In genomic region chr15:72285927-72286516, GRCh38 we compare ENCODE assay signal across 8 cellular contexts. TPM values are rescaled to one million over a fixed set of nuclear protein-coding genes. Genes with fewer than 3 reads are reported as not detected.
DNase-seq lines count a peak whose midpoint lies in the region; FAIRE-seq and TF ChIP-seq lines count a peak whose summit lies in the region.

No MANE protein-coding gene starts in this region.

- POLR2A ChIA-PET in endothelial cell of umbilical vein (lab: Charles Lee): no interaction called here

- TF ChIP-seq POLR2A in endothelial cell of umbilical vein (IDR thresholded peaks at IDR 0.05; ENCODE audit: low read depth, low read length): no peak

- H3K9me3 ChIP-seq in MM.1S (replicated peaks; ENCODE audit: insufficient read depth, low read length) (no peaks in the 10 kb centered on the region), endothelial cell of umbilical vein (replicated peaks; ENCODE audit: control insufficient read depth, insufficient read depth, low read length) (no peaks in the 10 kb centered on the region), parathyroid adenoma (ENCODE audit: control insufficient read depth, low read length) (no peaks in the 10 kb centered on the region)

- H3K4me1 ChIP-seq in MM.1S (ENCODE audit: low read length) (no peaks in the 10 kb centered on the region), endothelial cell of umbilical vein (ENCODE audit: control insufficient read depth, extremely low read depth, insufficient read depth, low read length) (no peaks in the 10 kb centered on the region), parathyroid adenoma (no peaks in the 10 kb centered on the region)

- H4K20me1 ChIP-seq in MM.1S (ENCODE audit: insufficient read depth, low read length): no peaks in the 10 kb centered on the region
- no peaks in the 10 kb centered on the region for H4K20me1 ChIP-seq in endothelial cell of umbilical vein (replicated peaks; ENCODE audit: control insufficient read depth, extremely low read depth, insufficient read depth, low read length)

- H3K36me3 ChIP-seq in MM.1S (replicated peaks; ENCODE audit: insufficient read depth, low read length): no peaks in the 10 kb centered on the region
- no peaks in the 10 kb centered on the region for H3K36me3 ChIP-seq in endothelial cell of umbilical vein (ENCODE audit: control insufficient read depth in 2 of 2, extremely low read depth in 1 of 2, insufficient read depth in 2 of 2, low read length in 2 of 2)
- H3K36me3 ChIP-seq in parathyroid adenoma (ENCODE audit: control insufficient read depth, insufficient read depth, low read length): no peaks in the 10 kb centered on the region

- no peak overlapping the region for H3K4me3 ChIP-seq in MM.1S (ENCODE audit: low read length)
- H3K4me3 ChIP-seq in endothelial cell of umbilical vein (replicated peaks in 1 of 3; ENCODE audit: insufficient read depth in 1 of 3, low read depth in 1 of 3, low read length in 3 of 3): no peak overlapping the region
- H3K4me3 ChIP-seq in parathyroid adenoma (ENCODE audit: low read depth, low read length): no peak overlapping the region

- H3K9me2 ChIP-seq in MM.1S (replicated peaks; ENCODE audit: insufficient read depth, low read length): no peaks in the 10 kb centered on the region

- H3K9me1 ChIP-seq in endothelial cell of umbilical vein (replicated peaks; ENCODE audit: control insufficient read depth, extremely low read depth, insufficient read depth, low read length): no peaks in the 10 kb centered on the region

- no peaks in the 10 kb centered on the region for H3K27me3 ChIP-seq in MM.1S (replicated peaks; ENCODE audit: insufficient read depth, low read length)
- peaks cover 1% of the 10 kb centered on the region in 2 experiments for H3K27me3 ChIP-seq in endothelial cell of umbilical vein (ENCODE audit: control insufficient read depth in 2 of 2, insufficient read depth in 2 of 2, low read length in 2 of 2)
- H3K27me3 ChIP-seq in parathyroid adenoma (ENCODE audit: control insufficient read depth, insufficient read depth, low read length): no peaks in the 10 kb centered on the region

- H3K4me2 ChIP-seq in MM.1S (ENCODE audit: low read depth, low read length) (no peak overlapping the region), endothelial cell of umbilical vein (ENCODE audit: insufficient read depth, low read length) (no peak overlapping the region), parathyroid adenoma (ENCODE audit: low read length) (no peak overlapping the region)

- CTCF ChIA-PET in endothelial cell of umbilical vein (lab: Charles Lee): interaction anchor here (0.9 to 4.1 kb wide), 8 partner anchors 9 to 86 kb away, joined by 3 to 63 read pairs (median 4); no protein-coding TSS in a partner anchor

- H3K27ac ChIP-seq in MM.1S (ENCODE audit: low read length): no peak overlapping the region
- no peak overlapping the region for H3K27ac ChIP-seq in endothelial cell of umbilical vein (ENCODE audit: insufficient read depth, low read depth, low read length)
- H3K27ac ChIP-seq in parathyroid adenoma: no peak overlapping the region

- intact Hi-C loops in endothelial cell of umbilical vein (cut with micrococcal nuclease): loop anchor here (1.0 kb wide), 2 partner anchors 55 to 87 kb away; partner anchors contain the start of gene PKM

- DNase-seq in Daoy (ENCODE audit: low read depth) (peak; percentile 52), MM.1S (peak; percentile 10), endothelial cell of umbilical vein (ENCODE audit: low read depth, low spot score) (peak; percentile 40), AML-193 (lab: John Stamatoyannopoulos, UW) (no peak), NCI-H2196 (lab: John Stamatoyannopoulos, UW; ENCODE audit: unreplicated experiment) (no peak), NCI-H345 (lab: John Stamatoyannopoulos, UW) (no peak)
- peak; percentile 50 for DNase-seq in activated CD4-positive, alpha-beta T cell treated with anti-CD3 and anti-CD28 coated beads, Interleukin-2, amount 50 U/mL, for 1 hour

- peak; percentile 36 for TF ChIP-seq CTCF in MM.1S (IDR thresholded peaks at IDR 0.05; ENCODE audit: low read length)
- TF ChIP-seq CTCF in endothelial cell of umbilical vein (IDR thresholded peaks at IDR 0.05; ENCODE audit: extremely low read depth in 1 of 2, insufficient read depth in 1 of 2, low read depth in 1 of 2, low read length in 2 of 2): peak; percentile 65 to 77
- TF ChIP-seq CTCF in parathyroid adenoma (IDR thresholded peaks at IDR 0.05): peak; percentile 21

- H2AFZ ChIP-seq in MM.1S (ENCODE audit: low read length) (no peak overlapping the region), endothelial cell of umbilical vein (ENCODE audit: low read depth, low read length) (no peak overlapping the region), parathyroid adenoma (no peak overlapping the region)

- no peaks in the 10 kb centered on the region for H3F3A ChIP-seq in MM.1S (ENCODE audit: insufficient read depth, low read length)

- no peak overlapping the region for H3K9ac ChIP-seq in MM.1S (ENCODE audit: low read length)
- no peak overlapping the region for H3K9ac ChIP-seq in endothelial cell of umbilical vein (replicated peaks; ENCODE audit: extremely low read depth, insufficient read depth, low read length)
- no peak overlapping the region for H3K9ac ChIP-seq in parathyroid adenoma

- H3K79me2 ChIP-seq in MM.1S (ENCODE audit: low read length): no peaks in the 10 kb centered on the region
- H3K79me2 ChIP-seq in endothelial cell of umbilical vein (ENCODE audit: control insufficient read depth, insufficient read depth, low read length): no peaks in the 10 kb centered on the region
- H3K79me2 ChIP-seq in parathyroid adenoma: no peaks in the 10 kb centered on the region

- no TSS peak for BruUV-seq in endothelial cell of umbilical vein (replicated peaks; lab: Mats Ljungman, UMichigan)

- FAIRE-seq in endothelial cell of umbilical vein (lab: Jason Lieb, UNC): no peak

- dilution Hi-C loops in endothelial cell of umbilical vein (cut with MboI; ENCODE audit: extremely low pct_ligation_motif_present, low sequenced_read_pairs): no loop called here

TF ChIP-seq in endothelial cell of umbilical vein, 7 proteins besides CTCF, POLR2A, EP300 and RAD21:
- TF ChIP-seq JUN (IDR thresholded peaks at IDR 0.05; ENCODE audit: borderline replicate concordance, insufficient read depth, insufficient read length, low read depth) (no peak), MYC (IDR thresholded peaks at IDR 0.05; ENCODE audit: low read depth, low read length) (no peak), POLR2AphosphoS5 (IDR thresholded peaks at IDR 0.05; ENCODE audit: insufficient read depth, low read depth, low read length) (no peak), GATA2 (IDR thresholded peaks at IDR 0.05; ENCODE audit: insufficient read depth, insufficient read length, low read depth, low read length) (no peak), EZH2 (IDR thresholded peaks at IDR 0.05; ENCODE audit: borderline replicate concordance, low read depth, low read length, severe bottlenecking) (no peak), FOS (IDR thresholded peaks at IDR 0.05; ENCODE audit: borderline replicate concordance, insufficient read depth, low read length) (no peak), MAX (IDR thresholded peaks at IDR 0.05; ENCODE audit: insufficient read depth, insufficient read length) (no peak)

RNA-seq across cellular contexts. Expression of gene PARP6, which starts 13.7 kb away (rescaled TPM):
- 14.3 and 20.6 TPM in 2 replicates for total RNA-seq in Daoy (2014; rRNA removed; shearing (Covaris generic))
- 37.4 and 41.1 TPM in 2 replicates for total RNA-seq in endothelial cell of umbilical vein
- polyA plus RNA-seq in endothelial cell of umbilical vein: 53.3 and 60.0 TPM in 2 replicates
- polyA plus RNA-seq in endothelial cell of umbilical vein (2011; cell fraction: cytosol; rRNA removed): 27.3 and 30.1 TPM in 2 replicates
- 415 and 469 TPM in 2 replicates for polyA plus RNA-seq in endothelial cell of umbilical vein (2011; cell fraction: nucleus; rRNA removed)
- polyA plus RNA-seq in endothelial cell of umbilical vein (2012): 38.0 and 40.2 TPM in 2 replicates
- 64.3 and 83.5 TPM in 2 replicates for polyA minus RNA-seq in endothelial cell of umbilical vein
- polyA minus RNA-seq in endothelial cell of umbilical vein (2011; cell fraction: cytosol; rRNA and poly(A)+ RNA removed): 21.7 TPM
- 53.9 and 81.8 TPM in 2 replicates for polyA minus RNA-seq in endothelial cell of umbilical vein (2011; cell fraction: nucleus; rRNA and poly(A)+ RNA removed)

RNA-seq across cellular contexts. Expression of gene CELF6, which starts 33.9 kb away (rescaled TPM):
- 0.40 and 0.57 TPM in 2 replicates for total RNA-seq in Daoy (2014; rRNA removed; shearing (Covaris generic))
- 0.30 TPM in 1 of 2 replicates, not detected in the other for total RNA-seq in endothelial cell of umbilical vein
- 0.17 and 0.22 TPM in 2 replicates for polyA plus RNA-seq in endothelial cell of umbilical vein
- 0.03 TPM in 2 replicates for polyA plus RNA-seq in endothelial cell of umbilical vein (2011; cell fraction: cytosol; rRNA removed)
- 1.8 and 1.9 TPM in 2 replicates for polyA plus RNA-seq in endothelial cell of umbilical vein (2011; cell fraction: nucleus; rRNA removed)
- polyA plus RNA-seq in endothelial cell of umbilical vein (2012): 0.11 and 0.20 TPM in 2 replicates
- polyA minus RNA-seq in endothelial cell of umbilical vein: 0.08 TPM in 1 of 2 replicates, not detected in the other
- not detected for polyA minus RNA-seq in endothelial cell of umbilical vein (2011; cell fraction: cytosol; rRNA and poly(A)+ RNA removed)
- polyA minus RNA-seq in endothelial cell of umbilical vein (2011; cell fraction: nucleus; rRNA and poly(A)+ RNA removed): 0.24 and 0.43 TPM in 2 replicates

RNA-seq across cellular contexts. Expression of gene PKM, which starts 55.0 kb away (rescaled TPM):
- total RNA-seq in Daoy (2014; rRNA removed; shearing (Covaris generic)): 1,722 and 1,777 TPM in 2 replicates
- total RNA-seq in endothelial cell of umbilical vein: 932 and 968 TPM in 2 replicates
- 613 and 689 TPM in 2 replicates for polyA plus RNA-seq in endothelial cell of umbilical vein
- polyA plus RNA-seq in endothelial cell of umbilical vein (2011; cell fraction: cytosol; rRNA removed): 657 and 808 TPM in 2 replicates
- polyA plus RNA-seq in endothelial cell of umbilical vein (2011; cell fraction: nucleus; rRNA removed): 689 and 838 TPM in 2 replicates
- 768 and 1,232 TPM in 2 replicates for polyA plus RNA-seq in endothelial cell of umbilical vein (2012)
- polyA minus RNA-seq in endothelial cell of umbilical vein: 886 and 894 TPM in 2 replicates
- 1,573 TPM for polyA minus RNA-seq in endothelial cell of umbilical vein (2011; cell fraction: cytosol; rRNA and poly(A)+ RNA removed)
- 313 and 356 TPM in 2 replicates for polyA minus RNA-seq in endothelial cell of umbilical vein (2011; cell fraction: nucleus; rRNA and poly(A)+ RNA removed)

Comparison
In these comparisons a context has a peak if more than half of its experiments do, and no peak if none do; other contexts are left out.
1. DNase-seq: peak in Daoy (single experiment), MM.1S (single experiment), activated CD4-positive, alpha-beta T cell treated with anti-CD3 and anti-CD28 coated beads, Interleukin-2, amount 50 U/mL, for 1 hour (single experiment) and endothelial cell of umbilical vein (single experiment); none in AML-193 (0 of 2), NCI-H2196 (single experiment) and NCI-H345 (single experiment).
2. CTCF ChIP-seq: peak in every context shown above with its lines; median percentile 71 in endothelial cell of umbilical vein; 36 in MM.1S; 21 in parathyroid adenoma.